ENCODE assay signal across 8 cellular contexts in the genomic region with DNA sequence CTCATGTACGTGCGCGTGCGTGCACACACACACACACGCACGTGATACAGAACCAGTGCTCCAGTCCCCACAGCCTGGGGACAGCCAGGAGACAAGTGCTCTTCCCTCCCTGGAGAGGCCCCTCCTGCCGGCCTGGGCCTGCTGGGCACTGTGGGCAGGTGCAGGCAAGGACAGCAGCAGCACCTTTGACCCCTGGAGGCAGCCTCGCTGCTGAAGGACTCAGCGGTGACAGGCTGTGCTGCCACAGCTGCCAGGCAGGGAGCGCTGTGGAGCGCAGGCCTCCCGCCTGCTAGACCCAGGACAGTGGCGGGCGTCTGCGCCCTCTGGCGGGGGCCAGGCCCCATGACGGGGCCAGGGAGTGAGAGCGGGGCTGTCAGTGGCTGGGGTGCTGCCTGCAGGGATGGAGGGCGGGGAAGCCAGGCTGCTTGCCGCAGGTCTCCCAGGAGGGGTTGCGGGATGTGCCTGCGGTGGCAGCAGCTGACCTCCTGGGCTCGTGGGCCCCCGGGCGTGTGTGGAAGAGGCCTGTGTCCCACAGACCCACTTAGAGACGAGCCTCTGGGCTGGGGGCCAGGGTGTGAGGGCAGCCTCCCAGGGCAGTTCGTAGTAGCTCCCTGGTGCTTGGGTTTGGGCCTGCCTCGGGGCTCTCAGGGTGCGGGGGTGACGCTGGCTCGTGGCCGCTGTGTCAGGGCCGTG.
DNase-seq lines count a peak whose midpoint lies in the region; ATAC-seq, FAIRE-seq and TF ChIP-seq lines count a peak whose summit lies in the region.

No MANE protein-coding gene starts in this region.

- H3K4me2 ChIP-seq in mammary epithelial cell (ENCODE audit: insufficient read depth, low read depth, low read length) (no peak overlapping the region), keratinocyte (ENCODE audit: control insufficient read depth, extremely low read depth, insufficient read depth, low read depth, low read length) (no peak overlapping the region)

- no peaks in the 10 kb centered on the region for H4K20me1 ChIP-seq in mammary epithelial cell (ENCODE audit: insufficient read depth, low read length)
- no peaks in the 10 kb centered on the region for H4K20me1 ChIP-seq in keratinocyte (ENCODE audit: control insufficient read depth, extremely low read depth, insufficient read depth, low read length)

- WGBS in mammary epithelial cell (ENCODE audit: low coverage, missing lambda C conversion rate): 44% methylated on average over 20 of the region's 33 CpGs

- H2AFZ ChIP-seq in mammary epithelial cell (ENCODE audit: low read depth, low read length) (no peak overlapping the region), keratinocyte (ENCODE audit: control insufficient read depth, low read length) (no peak overlapping the region)

- no peaks in the 10 kb centered on the region for H3K27me3 ChIP-seq in mammary epithelial cell (ENCODE audit: insufficient read depth, low read length)
- no peaks in the 10 kb centered on the region for H3K27me3 ChIP-seq in keratinocyte (ENCODE audit: control insufficient read depth, extremely low read depth, insufficient read depth, low read length)

- DNase-seq in NCI-H2029 (lab: John Stamatoyannopoulos, UW): peak; percentile 63
- DNase-seq in NCI-H2029 treated with DMSO at 0.1 percent for 48 hours (lab: John Stamatoyannopoulos, UW): no peak
- peak; percentile 56 for DNase-seq in NCI-H226
- peak; percentile 78 to 82 (median 80) for DNase-seq in activated CD4-positive, CD25-positive, alpha-beta regulatory T cell (lab: John Stamatoyannopoulos, UW)
- DNase-seq in mammary epithelial cell: peak; percentile 63
- no peak for DNase-seq in keratinocyte (ENCODE audit: low read depth, low spot score)
- DNase-seq in stimulated activated CD4-positive, alpha-beta T cell treated with anti-CD3 and anti-CD28 coated beads, Interleukin-1b, Interleukin-23, amount 100 ng/mL, for 48 hours: peak; percentile 89

- intact Hi-C loops in mammary epithelial cell (cut with micrococcal nuclease): loop anchor here (1.0 to 2.0 kb wide), 3 partner anchors 67 to 112 kb away; partner anchors contain the start of gene BAIAP2

- TF ChIP-seq CTCF in mammary epithelial cell (conservative IDR thresholded peaks at IDR 0.05 in 1 of 2, IDR thresholded peaks at IDR 0.05 in 1 of 2; ENCODE audit: extremely low read depth in 1 of 2, insufficient read depth in 1 of 2, low read depth in 1 of 2, low read length in 2 of 2): peak; percentile 99 to 100
- TF ChIP-seq CTCF in keratinocyte (optimal IDR thresholded peaks at IDR 0.05 in 1 of 3, IDR thresholded peaks at IDR 0.05 in 1 of 3, conservative IDR thresholded peaks at IDR 0.05 in 1 of 3; ENCODE audit: extremely low read depth in 1 of 3, insufficient read depth in 2 of 3, low read length in 3 of 3): peak; percentile 97 to 100 (median 100)

- CTCF ChIA-PET in mammary epithelial cell (lab: Charles Lee; ENCODE audit: low non-redundant PET): no interaction called here

- H3K9me1 ChIP-seq in keratinocyte (ENCODE audit: control insufficient read depth, extremely low read depth, insufficient read depth, low read length): no peaks in the 10 kb centered on the region

- H3K27ac ChIP-seq in mammary epithelial cell (ENCODE audit: insufficient read depth, low read depth, low read length) (no peak overlapping the region), keratinocyte (ENCODE audit: control insufficient read depth, insufficient read depth, low read length) (no peak overlapping the region)

- dilution Hi-C loops in mammary epithelial cell (cut with HindIII; ENCODE audit: low sequenced_read_pairs): no loop called here
- dilution Hi-C loops in keratinocyte (cut with MboI; ENCODE audit: extremely low pct_ligation_motif_present, low sequenced_read_pairs): no loop called here

- H3K4me3 ChIP-seq in mammary epithelial cell (replicated peaks in 1 of 3; ENCODE audit: insufficient read depth in 1 of 3, low read depth in 2 of 3, low read length in 3 of 3) (no peak overlapping the region), keratinocyte (ENCODE audit: control insufficient read depth in 2 of 3, extremely low read depth in 1 of 3, insufficient read depth in 2 of 3, low read depth in 1 of 3, low read length in 3 of 3) (no peak overlapping the region)

- no peaks in the 10 kb centered on the region for H3K79me2 ChIP-seq in mammary epithelial cell (ENCODE audit: insufficient read depth, low read length)
- peaks cover 4% of the 10 kb centered on the region for H3K79me2 ChIP-seq in keratinocyte (ENCODE audit: control insufficient read depth, insufficient read depth, low read length)

- peaks cover 20% of the 10 kb centered on the region for H3K4me1 ChIP-seq in mammary epithelial cell (ENCODE audit: insufficient read depth, low read length)
- H3K4me1 ChIP-seq in keratinocyte (ENCODE audit: control insufficient read depth, extremely low read depth, insufficient read depth, low read length): peaks cover 15% of the 10 kb centered on the region

- in situ Hi-C loops in mammary epithelial cell (cut with MboI; ENCODE audit: low sequenced_read_pairs in 2 of 2): no loop called here

- H3K9me3 ChIP-seq in mammary epithelial cell (replicated peaks; ENCODE audit: insufficient read depth, low read length) (no peaks in the 10 kb centered on the region), keratinocyte (ENCODE audit: control insufficient read depth, low read depth, low read length) (no peaks in the 10 kb centered on the region)

- no TSS peak for BruUV-seq in mammary epithelial cell (replicated peaks; lab: Mats Ljungman, UMichigan)

- no peak for FAIRE-seq in keratinocyte (lab: Jason Lieb, UNC)

- ATAC-seq in HG02943 (IDR thresholded peaks at IDR 0.05; ENCODE audit: low read depth, unreplicated experiment): peak; percentile 74

- H3K9ac ChIP-seq in mammary epithelial cell (ENCODE audit: insufficient read depth, low read length) (no peak overlapping the region), keratinocyte (ENCODE audit: control insufficient read depth, extremely low read depth, insufficient read depth, low read length) (no peak overlapping the region)

- H3K36me3 ChIP-seq in mammary epithelial cell (ENCODE audit: insufficient read depth, low read length) (peaks cover 8% of the 10 kb centered on the region), keratinocyte (ENCODE audit: control insufficient read depth in 2 of 2, extremely low read depth in 1 of 2, insufficient read depth in 2 of 2, low read length in 2 of 2) (peaks cover 44 to 55% of the 10 kb centered on the region in 2 experiments)

Comparison
In these comparisons a context has a peak if more than half of its experiments do, and no peak if none do; other contexts are left out.
1. DNase-seq: peak in NCI-H2029 (single experiment), NCI-H226 (single experiment), activated CD4-positive, CD25-positive, alpha-beta regulatory T cell (4 of 4), mammary epithelial cell (single experiment) and stimulated activated CD4-positive, alpha-beta T cell treated with anti-CD3 and anti-CD28 coated beads, Interleukin-1b, Interleukin-23, amount 100 ng/mL, for 48 hours (single experiment); none in NCI-H2029 treated with DMSO at 0.1 percent for 48 hours (single experiment) and keratinocyte (single experiment).